ENCODE assay signal across 11 cellular contexts in the genomic region with DNA sequence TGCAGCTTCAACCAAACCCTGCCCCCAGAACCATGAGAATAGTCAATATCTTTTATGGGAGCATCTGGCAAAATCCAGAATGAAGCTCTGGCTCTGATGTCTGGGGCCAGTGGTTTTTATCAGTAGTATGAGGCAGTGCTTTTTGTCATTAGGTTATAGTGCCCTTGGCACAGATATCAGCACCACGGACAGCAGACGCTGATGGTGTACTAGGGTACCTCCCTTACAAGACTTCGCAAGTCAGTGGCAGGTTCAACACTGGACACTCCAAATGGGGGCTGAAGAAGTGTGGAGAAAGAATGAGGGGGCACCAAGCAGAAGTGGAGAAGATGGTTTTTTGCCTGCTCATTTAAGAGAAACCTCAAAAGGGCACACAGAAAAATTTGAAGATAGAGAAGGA.
DNase-seq lines count a peak whose midpoint lies in the region; ATAC-seq, FAIRE-seq and TF ChIP-seq lines count a peak whose summit lies in the region.
"Had no signal": no experiment of that assay in that cellular context is flagged by ENCODE, and none has a peak within 500 bp of the region (broad histone marks: within the 10 kb centered on the region; RNA-seq: fewer than 3 reads in every experiment).

No MANE protein-coding gene starts in this region.

- TF ChIP-seq CTCF in A549 (IDR thresholded peaks at IDR 0.05) (no peak), PC-3 (conservative IDR thresholded peaks at IDR 0.05; ENCODE audit: low read depth, low read length) (no peak)

- TF ChIP-seq POLR2A in A549 (IDR thresholded peaks at IDR 0.05; ENCODE audit: low read length): no peak

- TF ChIP-seq EP300 in A549 (IDR thresholded peaks at IDR 0.05): no peak

- CTCF ChIA-PET in A549 (lab: Yijun Ruan, JAX): interaction anchor here (1.1 to 1.5 kb wide), 2 partner anchors 17 to 84 kb away, joined by 3 to 5 read pairs; no protein-coding TSS in a partner anchor
- CTCF ChIA-PET in PC-3 (lab: Charles Lee): no interaction called here

- no peak overlapping the region for H3K4me3 ChIP-seq in A549
- no peak overlapping the region for H3K4me3 ChIP-seq in PC-3 (ENCODE audit: low read length)

- TF ChIP-seq RAD21 in A549 (conservative IDR thresholded peaks at IDR 0.05 in 1 of 2, IDR thresholded peaks at IDR 0.05 in 1 of 2): no peak

- ATAC-seq in A549: peak; percentile 60 to 73; a peak in 4 of 6 replicates
- ATAC-seq in GM21619 (IDR thresholded peaks at IDR 0.05; ENCODE audit: unreplicated experiment): peak; percentile 53
- ATAC-seq in PC-3: peak; percentile 54

- H3K4me1 ChIP-seq in A549: no peaks in the 10 kb centered on the region
- H3K4me1 ChIP-seq in PC-3 (ENCODE audit: insufficient read depth, low read length): no peaks in the 10 kb centered on the region; the same call in 1 of the 2 replicates

- no peaks in the 10 kb centered on the region for H3K79me2 ChIP-seq in PC-3 (ENCODE audit: low read length)

- H3K4me2 ChIP-seq in A549 (no peak overlapping the region), PC-3 (ENCODE audit: low read length) (no peak overlapping the region)

- H2AFZ ChIP-seq in PC-3 (ENCODE audit: low read length): no peak overlapping the region

- H3K9me3 ChIP-seq in A549 (no peaks in the 10 kb centered on the region), PC-3 (ENCODE audit: low read length) (no peaks in the 10 kb centered on the region)
- H3K9me3 ChIP-seq: neutrophil had no signal

- no peaks in the 10 kb centered on the region; the same call in 1 of the 2 replicates for H4K20me1 ChIP-seq in PC-3 (ENCODE audit: low read length)

- no peaks in the 10 kb centered on the region for H3K27me3 ChIP-seq in PC-3 (ENCODE audit: low read length)
- H3K27me3 ChIP-seq: neutrophil had no signal

- no peak for FAIRE-seq in A549 (lab: Jason Lieb, UNC)
- FAIRE-seq: G401.6 had no signal

- intact Hi-C loops in PC-3 (cut with micrococcal nuclease): no loop called here

- POLR2A ChIA-PET in A549 (lab: Yijun Ruan, JAX) (no interaction called here), PC-3 (lab: Charles Lee; ENCODE audit: unreplicated experiment) (no interaction called here)

- no peaks in the 10 kb centered on the region for H3F3A ChIP-seq in PC-3 (ENCODE audit: low read length, unreplicated experiment)

- DNase-seq in A549 (ENCODE audit: low read depth in 1 of 2, low spot score in 1 of 2): peak in 1 of 2 experiments; percentile 23
- peak; percentile 70 for DNase-seq in PC-3
- DNase-seq in fibroblast of peridontal ligament (ENCODE audit: extremely low read depth): peak; percentile 67
- no peak for DNase-seq in NCI-H748 treated with DMSO at 0.1 percent for 48 hours (lab: John Stamatoyannopoulos, UW)
- DNase-seq in occipital lobe (lab: John Stamatoyannopoulos, UW): no peak
- no peak for DNase-seq in dedifferentiated amniotic fluid mesenchymal stem cell (ENCODE audit: extremely low spot score)
- DNase-seq in effector CD4-positive, alpha-beta T cell: no peak
- DNase-seq: activated T-cell treated with anti-CD3 and anti-CD28 coated beads, Interleukin-2, amount 50 U/mL, for 1 hour had no signal

- no peaks in the 10 kb centered on the region for H3K36me3 ChIP-seq in PC-3 (ENCODE audit: low read depth, low read length)
- H3K36me3 ChIP-seq: neutrophil had no signal

- no peak overlapping the region for H3K9ac ChIP-seq in PC-3 (ENCODE audit: low read length)

- no TSS peak for BruUV-seq in PC-3 (replicated peaks; lab: Mats Ljungman, UMichigan)

- 0% methylated on average over 3 of the region's 3 CpGs for WGBS in A549 (ENCODE audit: missing lambda C conversion rate)

- H3K9me2 ChIP-seq in PC-3 (replicated peaks; ENCODE audit: low read length): no peaks in the 10 kb centered on the region

- H3K27ac ChIP-seq in A549: no peak overlapping the region
- H3K27ac ChIP-seq in PC-3 (ENCODE audit: low read length): no peak overlapping the region
- H3K27ac ChIP-seq: neutrophil had no signal

TF ChIP-seq in A549, 52 proteins besides CTCF, POLR2A, EP300 and RAD21:
- TF ChIP-seq NPAS2 (CRISPR knock-in tag; IDR thresholded peaks at IDR 0.05; ENCODE audit: borderline replicate concordance) (no peak), ZSCAN20 (CRISPR knock-in tag; IDR thresholded peaks at IDR 0.05) (no peak), KDM5A (IDR thresholded peaks at IDR 0.05) (no peak), EHMT2 (IDR thresholded peaks at IDR 0.05; ENCODE audit: low read depth) (peak; percentile 68; the same call in 1 of the 2 replicates), HOXA7 (CRISPR knock-in tag; IDR thresholded peaks at IDR 0.05) (no peak), SREBF2 (IDR thresholded peaks at IDR 0.05) (no peak), NFE2L2 (conservative IDR thresholded peaks at IDR 0.05; ENCODE audit: low read length) (no peak), RNF2 (IDR thresholded peaks at IDR 0.05; ENCODE audit: borderline replicate concordance, low read depth) (no peak), GATA3 (IDR thresholded peaks at IDR 0.05; ENCODE audit: borderline replicate concordance) (no peak), HEYL (CRISPR knock-in tag; IDR thresholded peaks at IDR 0.05) (no peak), ZNF302 (CRISPR knock-in tag; IDR thresholded peaks at IDR 0.05) (no peak)
- TF ChIP-seq, protein P1, sequence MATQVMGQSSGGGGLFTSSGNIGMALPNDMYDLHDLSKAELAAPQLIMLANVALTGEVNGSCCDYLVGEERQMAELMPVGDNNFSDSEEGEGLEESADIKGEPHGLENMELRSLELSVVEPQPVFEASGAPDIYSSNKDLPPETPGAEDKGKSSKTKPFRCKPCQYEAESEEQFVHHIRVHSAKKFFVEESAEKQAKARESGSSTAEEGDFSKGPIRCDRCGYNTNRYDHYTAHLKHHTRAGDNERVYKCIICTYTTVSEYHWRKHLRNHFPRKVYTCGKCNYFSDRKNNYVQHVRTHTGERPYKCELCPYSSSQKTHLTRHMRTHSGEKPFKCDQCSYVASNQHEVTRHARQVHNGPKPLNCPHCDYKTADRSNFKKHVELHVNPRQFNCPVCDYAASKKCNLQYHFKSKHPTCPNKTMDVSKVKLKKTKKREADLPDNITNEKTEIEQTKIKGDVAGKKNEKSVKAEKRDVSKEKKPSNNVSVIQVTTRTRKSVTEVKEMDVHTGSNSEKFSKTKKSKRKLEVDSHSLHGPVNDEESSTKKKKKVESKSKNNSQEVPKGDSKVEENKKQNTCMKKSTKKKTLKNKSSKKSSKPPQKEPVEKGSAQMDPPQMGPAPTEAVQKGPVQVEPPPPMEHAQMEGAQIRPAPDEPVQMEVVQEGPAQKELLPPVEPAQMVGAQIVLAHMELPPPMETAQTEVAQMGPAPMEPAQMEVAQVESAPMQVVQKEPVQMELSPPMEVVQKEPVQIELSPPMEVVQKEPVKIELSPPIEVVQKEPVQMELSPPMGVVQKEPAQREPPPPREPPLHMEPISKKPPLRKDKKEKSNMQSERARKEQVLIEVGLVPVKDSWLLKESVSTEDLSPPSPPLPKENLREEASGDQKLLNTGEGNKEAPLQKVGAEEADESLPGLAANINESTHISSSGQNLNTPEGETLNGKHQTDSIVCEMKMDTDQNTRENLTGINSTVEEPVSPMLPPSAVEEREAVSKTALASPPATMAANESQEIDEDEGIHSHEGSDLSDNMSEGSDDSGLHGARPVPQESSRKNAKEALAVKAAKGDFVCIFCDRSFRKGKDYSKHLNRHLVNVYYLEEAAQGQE (IDR thresholded peaks at IDR 0.05): peak; percentile 90

Comparison
In these comparisons a context has a peak if more than half of its experiments do, and no peak if none do; other contexts are left out.
1. DNase-seq: peak in PC-3 (single experiment) and fibroblast of peridontal ligament (single experiment); none in NCI-H748 treated with DMSO at 0.1 percent for 48 hours (single experiment), occipital lobe (single experiment), dedifferentiated amniotic fluid mesenchymal stem cell (single experiment) and effector CD4-positive, alpha-beta T cell (single experiment).
2. Peak in every context shown above with its lines, with median percentiles within 50 percentile points of each other: ATAC-seq.